In the genomic region with DNA sequence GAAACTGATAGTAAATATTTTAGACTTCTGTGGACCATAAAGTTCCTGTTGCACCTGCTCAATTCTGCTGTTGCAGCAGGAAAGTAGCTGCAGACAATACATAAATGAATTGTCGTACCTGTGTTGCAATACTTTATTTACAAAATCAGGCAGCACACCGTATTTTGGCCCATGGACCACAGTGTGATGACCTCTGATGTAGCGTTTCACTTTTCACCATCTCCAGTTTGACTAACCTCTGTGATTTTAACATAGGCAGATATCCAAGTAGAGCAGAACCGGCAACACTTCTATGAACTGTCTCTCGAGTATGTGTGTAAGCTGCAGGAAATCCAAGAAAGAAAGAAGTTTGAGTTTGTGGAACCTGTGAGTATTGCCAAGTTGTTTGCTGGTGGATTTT, we compare ENCODE assay signal across 1 cellular context.
TF ChIP-seq lines count a peak whose summit lies in the region.

No MANE protein-coding gene starts in this region.

TF ChIP-seq in liver, 16 proteins besides CTCF, POLR2A, EP300 and RAD21 (continued from another document):
- TF ChIP-seq GABPA (IDR thresholded peaks at IDR 0.05 in 1 of 2, conservative IDR thresholded peaks at IDR 0.05 in 1 of 2) = no peak
- TF ChIP-seq RXRA (IDR thresholded peaks at IDR 0.05) = peak; percentile 72 to 84
- TF ChIP-seq, protein P1, sequence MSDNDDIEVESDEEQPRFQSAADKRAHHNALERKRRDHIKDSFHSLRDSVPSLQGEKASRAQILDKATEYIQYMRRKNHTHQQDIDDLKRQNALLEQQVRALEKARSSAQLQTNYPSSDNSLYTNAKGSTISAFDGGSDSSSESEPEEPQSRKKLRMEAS (IDR thresholded peaks at IDR 0.05) = peak; percentile 51
- TF ChIP-seq HNF4A (conservative IDR thresholded peaks at IDR 0.05) = peak; percentile 90 to 94
- peak; percentile 51 for TF ChIP-seq FOXA1 (IDR thresholded peaks at IDR 0.05)
- peak; percentile 44 for TF ChIP-seq YY1 (IDR thresholded peaks at IDR 0.05)
- no peak for TF ChIP-seq TAF1 (conservative IDR thresholded peaks at IDR 0.05)
- TF ChIP-seq, protein P2, sequence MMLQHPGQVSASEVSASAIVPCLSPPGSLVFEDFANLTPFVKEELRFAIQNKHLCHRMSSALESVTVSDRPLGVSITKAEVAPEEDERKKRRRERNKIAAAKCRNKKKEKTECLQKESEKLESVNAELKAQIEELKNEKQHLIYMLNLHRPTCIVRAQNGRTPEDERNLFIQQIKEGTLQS (IDR thresholded peaks at IDR 0.05) = no peak
TF ChIP-seq in liver: peak in this region for 8.
